38 cellular contexts compared by ENCODE assay signal in genomic region chr14:21721504-21721903, GRCh38. TPM values are rescaled to one million over a fixed set of nuclear protein-coding genes. Genes with fewer than 3 reads are reported as not detected.
"Had no signal": no experiment of that assay in that cellular context is flagged by ENCODE, and none has a peak within 500 bp of the region (broad histone marks: within the 10 kb centered on the region; RNA-seq: fewer than 3 reads in every experiment).

No MANE protein-coding gene starts in this region.

- H3K27ac ChIP-seq: colonic mucosa, esophagus muscularis mucosa, foreskin keratinocyte, gastroesophageal sphincter, heart left ventricle, hepatocyte, left lung, ovary, psoas muscle, sigmoid colon, stomach, thyroid gland had no signal

- H3K9me3 ChIP-seq: colonic mucosa, esophagus muscularis mucosa, gastroesophageal sphincter, heart left ventricle, left lung, ovary, psoas muscle, sigmoid colon, stomach, thyroid gland had no signal

- ATAC-seq: foreskin keratinocyte; gastroesophageal sphincter; heart left ventricle; left lung; natural killer cell; psoas muscle; right cardiac atrium; stimulated activated effector memory CD8-positive, alpha-beta T cell treated with anti-CD3 and anti-CD28 coated beads, Interleukin-12 subunit alpha, Interleukin-12 subunit beta, amount 100 ng/mL, for 72 hours had no signal

- H3K9me3 Mint-ChIP-seq: dendritic cell treated with granulocyte-macrophage colony-stimulating factor and Interleukin-4, amounts not matched to agents 40 ng/mL and 50 ng/mL, for 4 days; endodermal cell; natural killer cell; stimulated activated effector memory CD8-positive, alpha-beta T cell treated with anti-CD3 and anti-CD28 coated beads, Interleukin-12 subunit alpha, Interleukin-12 subunit beta, amount 100 ng/mL, for 72 hours had no signal

- H3K27ac Mint-ChIP-seq: dendritic cell treated with granulocyte-macrophage colony-stimulating factor and Interleukin-4, amounts not matched to agents 40 ng/mL and 50 ng/mL, for 4 days; endodermal cell; natural killer cell; stimulated activated effector memory CD8-positive, alpha-beta T cell treated with anti-CD3 and anti-CD28 coated beads, Interleukin-12 subunit alpha, Interleukin-12 subunit beta, amount 100 ng/mL, for 72 hours had no signal

- H3K4me3 ChIP-seq: colonic mucosa, esophagus muscularis mucosa, gastroesophageal sphincter, heart left ventricle, hepatocyte, left lung, ovary, psoas muscle, sigmoid colon, stomach, thyroid gland had no signal

- DNase-seq: colonic mucosa; effector CD8-positive, alpha-beta T cell; endodermal cell; foreskin keratinocyte; heart left ventricle; kidney; left lung; mammary epithelial cell; mesendoderm; midbrain; natural killer cell; occipital lobe; ovary; posterior cingulate gyrus; psoas muscle; right cardiac atrium; sigmoid colon; stimulated activated CD4-positive, alpha-beta T cell treated with anti-CD3 and anti-CD28 coated beads, Interleukin-2, amount 100 ng/mL, for 24 hours; stimulated activated CD4-positive, alpha-beta T cell treated with anti-CD3 and anti-CD28 coated beads, Interleukin-4, amount 100 ng/mL, for 24 hours; stimulated activated naive CD4-positive, alpha-beta T cell treated with Interleukin-2 at 50 U/mL for 16 hours; stomach; thyroid gland; trophoblast cell had no signal

- H3K4me3 Mint-ChIP-seq: dendritic cell treated with granulocyte-macrophage colony-stimulating factor and Interleukin-4, amounts not matched to agents 40 ng/mL and 50 ng/mL, for 4 days; endodermal cell; natural killer cell; stimulated activated effector memory CD8-positive, alpha-beta T cell treated with anti-CD3 and anti-CD28 coated beads, Interleukin-12 subunit alpha, Interleukin-12 subunit beta, amount 100 ng/mL, for 72 hours had no signal

- H3K4me1 ChIP-seq: colonic mucosa, esophagus muscularis mucosa, foreskin keratinocyte, gastroesophageal sphincter, heart left ventricle, left lung, psoas muscle, sigmoid colon, stomach, thyroid gland had no signal

- H3K4me1 Mint-ChIP-seq: endodermal cell; natural killer cell; stimulated activated effector memory CD8-positive, alpha-beta T cell treated with anti-CD3 and anti-CD28 coated beads, Interleukin-12 subunit alpha, Interleukin-12 subunit beta, amount 100 ng/mL, for 72 hours had no signal

- H3K36me3 Mint-ChIP-seq: natural killer cell; stimulated activated effector memory CD8-positive, alpha-beta T cell treated with anti-CD3 and anti-CD28 coated beads, Interleukin-12 subunit alpha, Interleukin-12 subunit beta, amount 100 ng/mL, for 72 hours had no signal

- H3K36me3 ChIP-seq: colonic mucosa, esophagus muscularis mucosa, gastroesophageal sphincter, heart left ventricle, left lung, ovary, sigmoid colon, stomach, thyroid gland had no signal

- H3K27me3 ChIP-seq: colonic mucosa, foreskin keratinocyte, hepatocyte, ovary, sigmoid colon, thyroid gland had no signal

RNA-seq across cellular contexts. Expression of gene OR4E1, which starts 47.9 kb away (rescaled TPM):
- total RNA-seq: endodermal cell, epithelial cell of proximal tubule, esophagus muscularis mucosa, fibroblast of lung, foreskin keratinocyte, gastroesophageal sphincter, heart left ventricle, kidney, left lung, lower leg skin, mammary epithelial cell, myocyte, natural killer cell, occipital lobe, ovary, psoas muscle, renal cortical epithelial cell, right cardiac atrium, sigmoid colon, skeletal muscle tissue, stomach, subcutaneous adipose tissue, temporal lobe, thyroid gland, urinary bladder had no signal
- polyA plus RNA-seq: fibroblast of lung, foreskin keratinocyte, heart left ventricle, hepatocyte, mammary epithelial cell, neural cell, ovary, psoas muscle, right cardiac atrium, sigmoid colon, stomach, urinary bladder had no signal
